Comparison of ENCODE assay signal across 12 cellular contexts in the genomic region with DNA sequence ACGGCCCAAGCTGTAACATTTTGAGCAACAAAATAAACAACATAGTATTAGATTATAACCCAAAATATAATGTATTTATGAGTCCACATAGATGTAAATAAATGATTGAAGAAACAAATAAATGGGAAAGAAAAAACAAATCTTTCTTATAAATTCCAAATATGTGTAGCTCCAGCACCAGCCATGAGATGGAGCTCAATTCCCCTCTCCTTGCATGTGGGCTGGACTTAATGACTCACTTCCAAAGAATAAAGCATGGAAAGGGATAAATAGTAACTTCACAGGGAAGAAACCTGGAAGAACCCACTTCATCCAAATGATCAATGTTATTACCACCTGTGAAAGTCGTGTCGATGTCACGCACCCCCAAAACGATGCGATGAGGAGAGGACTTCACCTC.
DNase-seq lines count a peak whose midpoint lies in the region; ATAC-seq, FAIRE-seq and TF ChIP-seq lines count a peak whose summit lies in the region.
"Had no signal": no experiment of that assay in that cellular context is flagged by ENCODE, and none has a peak within 500 bp of the region (broad histone marks: within the 10 kb centered on the region; RNA-seq: fewer than 3 reads in every experiment).

No MANE protein-coding gene starts in this region.

- FAIRE-seq in TTC549 (lab: Jason Lieb, UNC): peak; percentile 71

- DNase-seq in HCEC 1CT (peak; percentile 39), foreskin fibroblast (peak; percentile 26 to 71), medulla oblongata (ENCODE audit: extremely low spot score) (no peak), uterus (no peak), ascending aorta (ENCODE audit: low spot score in 2 of 2) (no peak)
- DNase-seq: activated CD4-positive, CD25-positive, alpha-beta regulatory T cell treated with anti-CD3 and anti-CD28 coated beads, Interleukin-2, amount 50 U/mL, for 72 hours; anterior cingulate cortex; CD8-positive, alpha-beta memory T cell; left ventricle myocardium superior had no signal

- TF ChIP-seq CTCF in 22Rv1 (IDR thresholded peaks at IDR 0.05) (peak; percentile 50), foreskin fibroblast (IDR thresholded peaks at IDR 0.05; ENCODE audit: low read depth, low read length) (peak; percentile 57), uterus (IDR thresholded peaks at IDR 0.05) (no peak), ascending aorta (IDR thresholded peaks at IDR 0.05) (no peak)

- H3K4me1 ChIP-seq in uterus (no peaks in the 10 kb centered on the region), ascending aorta (no peaks in the 10 kb centered on the region)

- H3K4me3 ChIP-seq in foreskin fibroblast (ENCODE audit: low read depth in 1 of 2, low read length in 2 of 2) (no peak overlapping the region), uterus (no peak overlapping the region), ascending aorta (no peak overlapping the region)

- no peak for TF ChIP-seq POLR2A in uterus (IDR thresholded peaks at IDR 0.05)

- no peak for ATAC-seq in GM21390 (IDR thresholded peaks at IDR 0.05; ENCODE audit: unreplicated experiment)
- ATAC-seq: left ventricle myocardium superior had no signal

- no peaks in the 10 kb centered on the region for H3K36me3 ChIP-seq in uterus
- no peaks in the 10 kb centered on the region for H3K36me3 ChIP-seq in ascending aorta

- intact Hi-C loops in uterus (cut with DNase I; ENCODE audit: low total_unique reads): no loop called here
- intact Hi-C loops in ascending aorta (cut with DNase I): no loop called here

- H3K27ac ChIP-seq in 22Rv1 (no peak overlapping the region), uterus (no peak overlapping the region), ascending aorta (no peak overlapping the region)

- H3K9me3 ChIP-seq in uterus (no peaks in the 10 kb centered on the region), ascending aorta (no peaks in the 10 kb centered on the region)

- H3K27me3 ChIP-seq in uterus: no peaks in the 10 kb centered on the region
- no peaks in the 10 kb centered on the region for H3K27me3 ChIP-seq in ascending aorta

Comparison
In these comparisons a context has a peak if more than half of its experiments do, and no peak if none do; other contexts are left out.
1. CTCF ChIP-seq: peak in 22Rv1 (single experiment) and foreskin fibroblast (single experiment); none in uterus (0 of 4) and ascending aorta (0 of 3).
2. DNase-seq: peak in HCEC 1CT (single experiment) and foreskin fibroblast (2 of 2); none in medulla oblongata (single experiment), uterus (0 of 2) and ascending aorta (0 of 2).